In the genomic region with DNA sequence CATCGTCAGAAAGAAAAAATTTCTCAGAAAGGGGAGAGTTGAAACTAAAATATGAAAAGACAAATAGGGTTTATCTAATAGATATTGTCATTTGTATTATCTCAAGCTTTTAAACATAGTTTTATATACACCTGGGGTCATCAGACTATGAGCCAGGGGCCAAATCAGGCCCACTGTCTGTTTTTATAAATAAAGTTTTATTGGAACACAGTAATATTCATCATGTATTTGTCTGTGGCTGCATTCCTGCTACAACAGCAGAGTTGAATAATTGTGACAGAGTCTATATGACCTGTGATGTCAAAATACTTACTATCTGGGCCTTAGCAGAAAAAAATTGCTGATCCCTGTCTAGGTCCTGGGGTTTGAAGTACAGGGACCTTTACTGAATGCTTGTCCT, we compare ENCODE assay signal across 28 cellular contexts.
"Had no signal": no experiment of that assay in that cellular context is flagged by ENCODE, and none has a peak within 500 bp of the region (broad histone marks: within the 10 kb centered on the region; RNA-seq: fewer than 3 reads in every experiment).

No MANE protein-coding gene starts in this region.

- H3K79me2 ChIP-seq: parathyroid adenoma had no signal

- H3K4me3 Mint-ChIP-seq: natural killer cell; nephron; neural progenitor cell; stimulated activated effector memory CD8-positive, alpha-beta T cell treated with anti-CD3 and anti-CD28 coated beads, Interleukin-12 subunit alpha, Interleukin-12 subunit beta, amount 100 ng/mL, for 72 hours; stimulated activated naive B cell treated with anti-CD40 and anti-IgM and Interleukin-4, amounts not matched to agents 10 μg/mL and 1 μg/mL and 100 μg/mL, for 72 hours; stimulated activated naive CD8-positive, alpha-beta T cell treated with anti-CD3 and anti-CD28 coated beads, Interleukin-15, Interleukin-2, amounts not matched to agents 100 ng/mL and 50 ng/mL, for 24 hours; type B pancreatic cell had no signal

- H3K27ac Mint-ChIP-seq: nephron; neural progenitor cell; progenitor cell of endocrine pancreas; stimulated activated effector memory CD8-positive, alpha-beta T cell treated with anti-CD3 and anti-CD28 coated beads, Interleukin-12 subunit alpha, Interleukin-12 subunit beta, amount 100 ng/mL, for 72 hours; stimulated activated naive B cell treated with anti-CD40 and anti-IgM and Interleukin-4, amounts not matched to agents 10 μg/mL and 1 μg/mL and 100 μg/mL, for 72 hours; stimulated activated naive CD8-positive, alpha-beta T cell treated with anti-CD3 and anti-CD28 coated beads, Interleukin-15, Interleukin-2, amounts not matched to agents 100 ng/mL and 50 ng/mL, for 24 hours; type B pancreatic cell had no signal

- H3K4me3 ChIP-seq: neural progenitor cell, ovary, psoas muscle, right lobe of liver, sigmoid colon, stomach, testis, tibial artery, transverse colon, upper lobe of right lung, uterus had no signal

- H3K36me3 Mint-ChIP-seq: natural killer cell; neural progenitor cell; stimulated activated effector memory CD8-positive, alpha-beta T cell treated with anti-CD3 and anti-CD28 coated beads, Interleukin-12 subunit alpha, Interleukin-12 subunit beta, amount 100 ng/mL, for 72 hours; type B pancreatic cell had no signal

- DNase-seq: natural killer cell; occipital lobe; ovary; posterior cingulate gyrus; psoas muscle; right cardiac atrium; right lobe of liver; sigmoid colon; small intestine; stimulated activated CD4-positive, alpha-beta T cell treated with anti-CD3 and anti-CD28 coated beads, Interleukin-15, amount 100 ng/mL, for 24 hours; stimulated activated CD4-positive, alpha-beta T cell treated with anti-CD3 and anti-CD28 coated beads, Interleukin-2, amount 100 ng/mL, for 24 hours; stimulated activated CD4-positive, alpha-beta T cell treated with anti-CD3 and anti-CD28 coated beads, Interleukin-2, amount 100 ng/mL, for 48 hours; stimulated activated CD4-positive, alpha-beta T cell treated with anti-CD3 and anti-CD28 coated beads, Interleukin-4, amount 100 ng/mL, for 24 hours; stimulated activated naive B cell treated with anti-CD40 and anti-IgM and Interleukin-4, amounts not matched to agents 10 μg/mL and 1 μg/mL and 100 μg/mL, for 72 hours; stimulated activated naive CD4-positive, alpha-beta T cell treated with Interleukin-2 at 50 U/mL for 16 hours; stomach; testis; tibial artery; transverse colon; upper lobe of right lung; uterus had no signal

- H3K4me2 ChIP-seq: neural progenitor cell had no signal

- H3K9me3 ChIP-seq: ovary, psoas muscle, right lobe of liver, sigmoid colon, stomach, testis, tibial artery, transverse colon, upper lobe of right lung, uterus had no signal

- H3K27ac ChIP-seq: neural progenitor cell, ovary, parathyroid adenoma, psoas muscle, right lobe of liver, sigmoid colon, stomach, testis, tibial artery, transverse colon, upper lobe of right lung, uterus had no signal

- H3K4me1 ChIP-seq: parathyroid adenoma, psoas muscle, right lobe of liver, stomach, testis, tibial artery, transverse colon, upper lobe of right lung, uterus had no signal

- H2AFZ ChIP-seq: neural progenitor cell, parathyroid adenoma had no signal

- H3K27me3 Mint-ChIP-seq: progenitor cell of endocrine pancreas; stimulated activated naive B cell treated with anti-CD40 and anti-IgM and Interleukin-4, amounts not matched to agents 10 μg/mL and 1 μg/mL and 100 μg/mL, for 72 hours; stimulated activated naive CD8-positive, alpha-beta T cell treated with anti-CD3 and anti-CD28 coated beads, Interleukin-15, Interleukin-2, amounts not matched to agents 100 ng/mL and 50 ng/mL, for 24 hours; type B pancreatic cell had no signal

- H3K27me3 ChIP-seq: neural progenitor cell, ovary, right lobe of liver, sigmoid colon, stomach, testis, tibial artery, transverse colon, upper lobe of right lung, uterus had no signal

- ATAC-seq: natural killer cell; psoas muscle; right cardiac atrium; right lobe of liver; stimulated activated effector memory CD8-positive, alpha-beta T cell treated with anti-CD3 and anti-CD28 coated beads, Interleukin-12 subunit alpha, Interleukin-12 subunit beta, amount 100 ng/mL, for 72 hours; upper lobe of right lung had no signal

- FAIRE-seq: small intestine had no signal

- H3K36me3 ChIP-seq: neural progenitor cell, ovary, right lobe of liver, sigmoid colon, stomach, tibial artery, transverse colon, upper lobe of right lung, uterus had no signal

- H3K9ac ChIP-seq: neural progenitor cell, parathyroid adenoma had no signal

- H3K9me3 Mint-ChIP-seq: natural killer cell, nephron, neural progenitor cell had no signal
